Comparison of ENCODE assay signal across 1 cellular context in the genomic region with DNA sequence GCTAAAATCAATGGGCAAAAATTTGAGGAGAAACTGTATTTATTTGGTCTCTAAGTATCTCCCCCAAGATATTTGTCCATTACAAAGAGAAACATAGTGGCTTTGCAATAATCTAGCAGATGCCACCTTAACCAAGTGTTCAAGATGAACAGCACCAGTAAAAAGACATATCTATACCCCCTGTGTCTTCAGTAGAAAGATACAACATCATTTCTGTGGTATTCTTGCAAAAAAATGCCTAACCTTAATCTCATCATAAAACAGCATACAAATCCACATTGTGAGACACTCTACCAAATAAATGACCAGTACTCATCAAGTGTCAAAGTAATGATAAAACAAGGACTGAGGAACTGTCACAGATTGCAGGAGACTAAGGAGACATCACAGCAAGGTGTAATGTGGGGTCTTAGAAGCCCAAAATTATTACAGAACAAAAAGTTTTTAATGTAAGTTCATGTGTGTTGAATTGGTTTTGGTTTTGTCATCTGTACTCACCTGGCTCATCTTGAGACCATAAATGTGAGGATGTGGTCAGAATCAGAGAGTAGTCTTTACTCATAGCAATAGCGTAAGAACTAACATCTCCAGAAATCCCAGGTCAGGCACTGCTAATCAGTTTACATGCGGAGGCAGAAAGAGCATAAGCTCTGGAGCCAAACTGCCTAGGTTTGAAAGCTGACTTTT.
TF ChIP-seq lines count a peak whose summit lies in the region.

No MANE protein-coding gene starts in this region.

TF ChIP-seq in GM12878, 131 proteins besides CTCF, POLR2A, EP300 and RAD21 (continued from another document):
- TF ChIP-seq NKRF (conservative IDR thresholded peaks at IDR 0.05) (no peak), EGR1 (IDR thresholded peaks at IDR 0.05; ENCODE audit: borderline replicate concordance in 1 of 2, low read depth in 2 of 2, low read length in 2 of 2) (no peak), YBX1 (IDR thresholded peaks at IDR 0.05) (no peak), RCOR1 (conservative IDR thresholded peaks at IDR 0.05; ENCODE audit: low read depth, low read length) (no peak), DPF2 (IDR thresholded peaks at IDR 0.05) (peak; percentile 75), SMAD5 (IDR thresholded peaks at IDR 0.05; ENCODE audit: low read depth) (no peak), PRDM15 (CRISPR knock-in tag; IDR thresholded peaks at IDR 0.05) (no peak), CHD4 (IDR thresholded peaks at IDR 0.05) (no peak), FOXK2 (IDR thresholded peaks at IDR 0.05) (no peak), IRF4 (IDR thresholded peaks at IDR 0.05; ENCODE audit: low read depth, low read length) (peak; percentile 85), POU2F2 (IDR thresholded peaks at IDR 0.05; ENCODE audit: borderline replicate concordance, low read depth, low read length) (no peak), POLR2AphosphoS5 (IDR thresholded peaks at IDR 0.05; ENCODE audit: low read length) (no peak), CREM (IDR thresholded peaks at IDR 0.05; ENCODE audit: low read depth) (peak; percentile 38)
- TF ChIP-seq, protein P1, sequence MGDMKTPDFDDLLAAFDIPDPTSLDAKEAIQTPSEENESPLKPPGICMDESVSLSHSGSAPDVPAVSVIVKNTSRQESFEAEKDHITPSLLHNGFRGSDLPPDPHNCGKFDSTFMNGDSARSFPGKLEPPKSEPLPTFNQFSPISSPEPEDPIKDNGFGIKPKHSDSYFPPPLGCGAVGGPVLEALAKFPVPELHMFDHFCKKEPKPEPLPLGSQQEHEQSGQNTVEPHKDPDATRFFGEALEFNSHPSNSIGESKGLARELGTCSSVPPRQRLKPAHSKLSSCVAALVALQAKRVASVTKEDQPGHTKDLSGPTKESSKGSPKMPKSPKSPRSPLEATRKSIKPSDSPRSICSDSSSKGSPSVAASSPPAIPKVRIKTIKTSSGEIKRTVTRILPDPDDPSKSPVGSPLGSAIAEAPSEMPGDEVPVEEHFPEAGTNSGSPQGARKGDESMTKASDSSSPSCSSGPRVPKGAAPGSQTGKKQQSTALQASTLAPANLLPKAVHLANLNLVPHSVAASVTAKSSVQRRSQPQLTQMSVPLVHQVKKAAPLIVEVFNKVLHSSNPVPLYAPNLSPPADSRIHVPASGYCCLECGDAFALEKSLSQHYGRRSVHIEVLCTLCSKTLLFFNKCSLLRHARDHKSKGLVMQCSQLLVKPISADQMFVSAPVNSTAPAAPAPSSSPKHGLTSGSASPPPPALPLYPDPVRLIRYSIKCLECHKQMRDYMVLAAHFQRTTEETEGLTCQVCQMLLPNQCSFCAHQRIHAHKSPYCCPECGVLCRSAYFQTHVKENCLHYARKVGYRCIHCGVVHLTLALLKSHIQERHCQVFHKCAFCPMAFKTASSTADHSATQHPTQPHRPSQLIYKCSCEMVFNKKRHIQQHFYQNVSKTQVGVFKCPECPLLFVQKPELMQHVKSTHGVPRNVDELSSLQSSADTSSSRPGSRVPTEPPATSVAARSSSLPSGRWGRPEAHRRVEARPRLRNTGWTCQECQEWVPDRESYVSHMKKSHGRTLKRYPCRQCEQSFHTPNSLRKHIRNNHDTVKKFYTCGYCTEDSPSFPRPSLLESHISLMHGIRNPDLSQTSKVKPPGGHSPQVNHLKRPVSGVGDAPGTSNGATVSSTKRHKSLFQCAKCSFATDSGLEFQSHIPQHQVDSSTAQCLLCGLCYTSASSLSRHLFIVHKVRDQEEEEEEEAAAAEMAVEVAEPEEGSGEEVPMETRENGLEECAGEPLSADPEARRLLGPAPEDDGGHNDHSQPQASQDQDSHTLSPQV (IDR thresholded peaks at IDR 0.05), result no peak
